In genomic region chr5:169626779-169627178, GRCh38 we compare ENCODE assay signal across 15 cellular contexts. TPM values are rescaled to one million over a fixed set of nuclear protein-coding genes. Genes with fewer than 3 reads are reported as not detected.
DNase-seq lines count a peak whose midpoint lies in the region; ATAC-seq and TF ChIP-seq lines count a peak whose summit lies in the region.
"Had no signal": no experiment of that assay in that cellular context is flagged by ENCODE, and none has a peak within 500 bp of the region (broad histone marks: within the 10 kb centered on the region; RNA-seq: fewer than 3 reads in every experiment).

No MANE protein-coding gene starts in this region.

- ATAC-seq in activated T-helper 17 cell treated with anti-CD3 and anti-CD28 coated beads, Interleukin-2, amount 50 U/mL, for 72 hours (replicated peaks), result peak; percentile 23
- no peak for ATAC-seq in GM18907 (IDR thresholded peaks at IDR 0.05; ENCODE audit: unreplicated experiment)
- ATAC-seq: activated CD8-positive, alpha-beta T cell treated with anti-CD3 and anti-CD28 coated beads for 36 hours; GM12878 had no signal

- intact Hi-C loops in prostate gland (cut with DNase I), result no loop called here
- intact Hi-C loops in colonic mucosa (cut with DNase I), result no loop called here

- no peak overlapping the region for H3K4me3 ChIP-seq in fibroblast of the aortic adventitia (ENCODE audit: low read depth, low read length)
- H3K4me3 ChIP-seq in prostate gland, result no peak overlapping the region
- H3K4me3 ChIP-seq in colonic mucosa, result no peak overlapping the region
- H3K4me3 ChIP-seq: GM12878 had no signal

- H3K9me3 Mint-ChIP-seq in activated T-helper 17 cell treated with anti-CD3 and anti-CD28 coated beads, Interleukin-2, amount 50 U/mL, for 72 hours, result no peaks in the 10 kb centered on the region
- H3K9me3 Mint-ChIP-seq in activated naive CD4-positive, alpha-beta T cell treated with anti-CD3 and anti-CD28 coated beads, Interleukin-2, amount 10 ng/mL, durations not matched to agents 7 days and 5 days, result no peaks in the 10 kb centered on the region
- H3K9me3 Mint-ChIP-seq: activated naive CD4-positive, alpha-beta T cell treated with anti-CD3 and anti-CD28 coated beads, Interleukin-2, amount 50 U/mL, for 24 hours had no signal

- no peak overlapping the region for H3K4me3 Mint-ChIP-seq in activated T-helper 17 cell treated with anti-CD3 and anti-CD28 coated beads, Interleukin-2, amount 50 U/mL, for 72 hours
- no peak overlapping the region for H3K4me3 Mint-ChIP-seq in activated naive CD4-positive, alpha-beta T cell treated with anti-CD3 and anti-CD28 coated beads, Interleukin-2, amount 10 ng/mL, durations not matched to agents 7 days and 5 days
- H3K4me3 Mint-ChIP-seq: activated CD8-positive, alpha-beta T cell treated with anti-CD3 and anti-CD28 coated beads for 36 hours; activated naive CD4-positive, alpha-beta T cell treated with anti-CD3 and anti-CD28 coated beads, Interleukin-2, amount 50 U/mL, for 24 hours had no signal

- H3K4me1 Mint-ChIP-seq in activated T-helper 17 cell treated with anti-CD3 and anti-CD28 coated beads, Interleukin-2, amount 50 U/mL, for 72 hours, result no peaks in the 10 kb centered on the region
- peaks cover 10% of the 10 kb centered on the region for H3K4me1 Mint-ChIP-seq in activated naive CD4-positive, alpha-beta T cell treated with anti-CD3 and anti-CD28 coated beads, Interleukin-2, amount 10 ng/mL, durations not matched to agents 7 days and 5 days

- DNase-seq in HCEC 1CT (peak; percentile 91), fibroblast of the aortic adventitia (ENCODE audit: low read depth) (peak; percentile 97), stromal cell of bone marrow (ENCODE audit: low read depth) (peak; percentile 96), prostate gland (ENCODE audit: low spot score) (no peak), colonic mucosa (no peak)
- no peak for DNase-seq in activated naive CD4-positive, alpha-beta T cell treated with anti-CD3 and anti-CD28 coated beads, Interleukin-2, amount 10 ng/mL, durations not matched to agents 7 days and 5 days
- DNase-seq: activated CD8-positive, alpha-beta T cell treated with anti-CD3 and anti-CD28 coated beads for 36 hours; effector CD8-positive, alpha-beta T cell; MM.1S; OCI-M1; retina had no signal

- CTCF ChIA-PET in activated naive CD4-positive, alpha-beta T cell treated with anti-CD3 and anti-CD28 coated beads, Interleukin-2, amount 10 ng/mL, durations not matched to agents 7 days and 5 days (lab: Charles Lee), result no interaction called here

- H3K27ac ChIP-seq in prostate gland (no peak overlapping the region), colonic mucosa (no peak overlapping the region)

- TF ChIP-seq POLR2A in prostate gland (IDR thresholded peaks at IDR 0.05), result no peak

- H3K27ac Mint-ChIP-seq in activated T-helper 17 cell treated with anti-CD3 and anti-CD28 coated beads, Interleukin-2, amount 50 U/mL, for 72 hours, result no peak overlapping the region
- no peak overlapping the region for H3K27ac Mint-ChIP-seq in activated naive CD4-positive, alpha-beta T cell treated with anti-CD3 and anti-CD28 coated beads, Interleukin-2, amount 10 ng/mL, durations not matched to agents 7 days and 5 days
- H3K27ac Mint-ChIP-seq: activated CD8-positive, alpha-beta T cell treated with anti-CD3 and anti-CD28 coated beads for 36 hours; activated naive CD4-positive, alpha-beta T cell treated with anti-CD3 and anti-CD28 coated beads, Interleukin-2, amount 50 U/mL, for 24 hours had no signal

- 90% methylated on average over 1 of the region's 1 CpG for WGBS in prostate gland

- no peaks in the 10 kb centered on the region for H3K36me3 Mint-ChIP-seq in activated T-helper 17 cell treated with anti-CD3 and anti-CD28 coated beads, Interleukin-2, amount 50 U/mL, for 72 hours (ENCODE audit: low read depth)
- H3K36me3 Mint-ChIP-seq in activated naive CD4-positive, alpha-beta T cell treated with anti-CD3 and anti-CD28 coated beads, Interleukin-2, amount 10 ng/mL, durations not matched to agents 7 days and 5 days, result no peaks in the 10 kb centered on the region
- H3K36me3 Mint-ChIP-seq: activated naive CD4-positive, alpha-beta T cell treated with anti-CD3 and anti-CD28 coated beads, Interleukin-2, amount 50 U/mL, for 24 hours had no signal

- H3K27me3 ChIP-seq in prostate gland (replicated peaks; ENCODE audit: insufficient read depth), result peaks cover 5% of the 10 kb centered on the region
- no peaks in the 10 kb centered on the region for H3K27me3 ChIP-seq in colonic mucosa

- no peaks in the 10 kb centered on the region for H3K9me3 ChIP-seq in prostate gland
- no peaks in the 10 kb centered on the region for H3K9me3 ChIP-seq in colonic mucosa

- no peaks in the 10 kb centered on the region for H3K36me3 ChIP-seq in prostate gland
- no peaks in the 10 kb centered on the region for H3K36me3 ChIP-seq in colonic mucosa

- TF ChIP-seq CTCF in fibroblast of the aortic adventitia (IDR thresholded peaks at IDR 0.05; ENCODE audit: insufficient read depth, low read length) (no peak), prostate gland (IDR thresholded peaks at IDR 0.05) (no peak), colonic mucosa (IDR thresholded peaks at IDR 0.05) (no peak)

- no peak overlapping the region for H3K9ac ChIP-seq in colonic mucosa (ENCODE audit: low read depth in 2 of 2, low read length in 2 of 2)

- peaks cover 2% of the 10 kb centered on the region for H3K27me3 Mint-ChIP-seq in activated T-helper 17 cell treated with anti-CD3 and anti-CD28 coated beads, Interleukin-2, amount 50 U/mL, for 72 hours
- peaks cover 29% of the 10 kb centered on the region for H3K27me3 Mint-ChIP-seq in activated naive CD4-positive, alpha-beta T cell treated with anti-CD3 and anti-CD28 coated beads, Interleukin-2, amount 10 ng/mL, durations not matched to agents 7 days and 5 days

- H3K4me1 ChIP-seq in prostate gland (replicated peaks), result no peaks in the 10 kb centered on the region
- no peaks in the 10 kb centered on the region for H3K4me1 ChIP-seq in colonic mucosa

RNA-seq across cellular contexts. Expression of gene DOCK2, which starts 10.3 kb away (rescaled TPM):
- total RNA-seq in activated T-helper 17 cell treated with anti-CD3 and anti-CD28 coated beads, Interleukin-2, amount 50 U/mL, for 72 hours, result 100 to 1,000 TPM; 229 to 244 TPM
- total RNA-seq in fibroblast of the aortic adventitia (ENCODE audit: low replicate concordance) (0.65 and 4.6 TPM in 2 replicates), prostate gland (1 to 10 TPM; 2.5 to 6.2 TPM), colonic mucosa (1 to 10 TPM; 4.8 to 6.0 TPM)

RNA-seq across cellular contexts. Expression of gene SPDL1, which starts 43.2 kb away (rescaled TPM):
- 10 to 100 TPM; 22.8 to 38.4 TPM for total RNA-seq in activated T-helper 17 cell treated with anti-CD3 and anti-CD28 coated beads, Interleukin-2, amount 50 U/mL, for 72 hours
- 43.7 and 105 TPM in 2 replicates for total RNA-seq in fibroblast of the aortic adventitia (ENCODE audit: low replicate concordance)
- 10 to 100 TPM in 1 of 2 donors, 1 to 10 TPM in 1; 9.0 to 12.6 TPM for total RNA-seq in prostate gland
- total RNA-seq in colonic mucosa, result 10 to 100 TPM in 1 of 2 donors, 1 to 10 TPM in 1; 8.0 to 13.7 TPM

Comparison
In these comparisons a context has a peak if more than half of its experiments do, and no peak if none do; other contexts are left out.
1. DNase-seq: peak in HCEC 1CT (single experiment), fibroblast of the aortic adventitia (single experiment) and stromal cell of bone marrow (single experiment); none in prostate gland (single experiment), colonic mucosa (single experiment) and activated naive CD4-positive, alpha-beta T cell treated with anti-CD3 and anti-CD28 coated beads, Interleukin-2, amount 10 ng/mL, durations not matched to agents 7 days and 5 days (single experiment).
2. RNA of gene DOCK2, which starts 10.3 kb away (total RNA-seq): 229 to 244 TPM in activated T-helper 17 cell treated with anti-CD3 and anti-CD28 coated beads, Interleukin-2, amount 50 U/mL, for 72 hours; 2.5 to 6.2 TPM in prostate gland, 4.8 to 6.0 TPM in colonic mucosa and 0.65 to 4.6 TPM in fibroblast of the aortic adventitia; every median in the first group is over 10 times any median in the second.